32 cellular contexts compared by ENCODE assay signal in genomic region chr22:17559188-17559587, GRCh38. TPM values are rescaled to one million over a fixed set of nuclear protein-coding genes. Genes with fewer than 3 reads are reported as not detected.
"Had no signal": no experiment of that assay in that cellular context is flagged by ENCODE, and none has a peak within 500 bp of the region (broad histone marks: within the 10 kb centered on the region; RNA-seq: fewer than 3 reads in every experiment).

No MANE protein-coding gene starts in this region.

- H3K27ac ChIP-seq: ascending aorta, breast epithelium, KMS-11, SJCRH30, SK-N-MC had no signal

- H3K36me3 Mint-ChIP-seq: activated CD4-positive, alpha-beta memory T cell treated with anti-CD3 and anti-CD28 coated beads for 36 hours; activated CD8-positive, alpha-beta memory T cell treated with anti-CD3 and anti-CD28 coated beads, Interleukin-2, amount 10 ng/mL, durations not matched to agents 7 days and 5 days; activated naive CD4-positive, alpha-beta T cell treated with anti-CD3 and anti-CD28 coated beads, Interleukin-2, amount 50 U/mL, for 24 hours; activated naive CD8-positive, alpha-beta T cell treated with anti-CD3 and anti-CD28 coated beads, Interleukin-2, amount 10 ng/mL, durations not matched to agents 7 days and 5 days; T-cell had no signal

- H3K27ac Mint-ChIP-seq: activated B cell treated with CpG ODN at 0.5 μM for 24 hours; activated CD4-positive, alpha-beta memory T cell treated with anti-CD3 and anti-CD28 coated beads for 36 hours; activated CD8-positive, alpha-beta memory T cell treated with anti-CD3 and anti-CD28 coated beads, Interleukin-2, amount 10 ng/mL, durations not matched to agents 7 days and 5 days; activated naive CD4-positive, alpha-beta T cell treated with anti-CD3 and anti-CD28 coated beads, Interleukin-2, amount 50 U/mL, for 24 hours; activated naive CD8-positive, alpha-beta T cell treated with anti-CD3 and anti-CD28 coated beads, Interleukin-2, amount 10 ng/mL, durations not matched to agents 7 days and 5 days; T-cell; T-helper 17 cell had no signal

- ATAC-seq: activated CD8-positive, alpha-beta memory T cell treated with anti-CD3 and anti-CD28 coated beads, Interleukin-2, amount 10 ng/mL, durations not matched to agents 7 days and 5 days; T-cell; T-helper 17 cell had no signal

- H3K4me3 Mint-ChIP-seq: activated B cell treated with CpG ODN at 0.5 μM for 24 hours; activated CD4-positive, alpha-beta memory T cell treated with anti-CD3 and anti-CD28 coated beads for 36 hours; activated CD8-positive, alpha-beta memory T cell treated with anti-CD3 and anti-CD28 coated beads, Interleukin-2, amount 10 ng/mL, durations not matched to agents 7 days and 5 days; activated naive CD4-positive, alpha-beta T cell treated with anti-CD3 and anti-CD28 coated beads, Interleukin-2, amount 50 U/mL, for 24 hours; activated naive CD8-positive, alpha-beta T cell treated with anti-CD3 and anti-CD28 coated beads, Interleukin-2, amount 10 ng/mL, durations not matched to agents 7 days and 5 days; T-cell; T-helper 17 cell had no signal

- H3K4me3 ChIP-seq: ascending aorta, breast epithelium, SJCRH30, SK-N-MC had no signal

- H3K27me3 Mint-ChIP-seq: activated naive CD4-positive, alpha-beta T cell treated with anti-CD3 and anti-CD28 coated beads, Interleukin-2, amount 50 U/mL, for 24 hours had no signal

- H3K9me3 ChIP-seq: ascending aorta, breast epithelium, SJCRH30 had no signal

- H3K27me3 ChIP-seq: ascending aorta, breast epithelium, SJCRH30 had no signal

- H3K9me3 Mint-ChIP-seq: activated B cell treated with CpG ODN at 0.5 μM for 24 hours; activated CD4-positive, alpha-beta memory T cell treated with anti-CD3 and anti-CD28 coated beads for 36 hours; activated naive CD4-positive, alpha-beta T cell treated with anti-CD3 and anti-CD28 coated beads, Interleukin-2, amount 50 U/mL, for 24 hours; activated naive CD8-positive, alpha-beta T cell treated with anti-CD3 and anti-CD28 coated beads, Interleukin-2, amount 10 ng/mL, durations not matched to agents 7 days and 5 days; T-cell had no signal

- H3K36me3 ChIP-seq: ascending aorta, breast epithelium had no signal

- H3K4me1 Mint-ChIP-seq: activated B cell treated with CpG ODN at 0.5 μM for 24 hours; activated CD8-positive, alpha-beta memory T cell treated with anti-CD3 and anti-CD28 coated beads, Interleukin-2, amount 10 ng/mL, durations not matched to agents 7 days and 5 days; activated naive CD4-positive, alpha-beta T cell treated with anti-CD3 and anti-CD28 coated beads, Interleukin-2, amount 50 U/mL, for 24 hours; activated naive CD8-positive, alpha-beta T cell treated with anti-CD3 and anti-CD28 coated beads, Interleukin-2, amount 10 ng/mL, durations not matched to agents 7 days and 5 days; T-cell; T-helper 17 cell had no signal

- DNase-seq: activated B cell treated with CpG ODN at 0.5 μM for 24 hours; activated CD4-positive, alpha-beta memory T cell treated with anti-CD3 and anti-CD28 coated beads for 36 hours; activated CD4-positive, alpha-beta T cell treated with anti-CD3 and anti-CD28 coated beads for 4 hours; activated CD4-positive, alpha-beta T cell treated with anti-CD3 and anti-CD28 coated beads, Interleukin-2, amount 50 U/mL, for 1 hour; activated CD4-positive, CD25-positive, alpha-beta regulatory T cell treated with anti-CD3 and anti-CD28 coated beads, Interleukin-2, amount 50 U/mL, for 72 hours; activated CD8-positive, alpha-beta memory T cell treated with anti-CD3 and anti-CD28 coated beads for 24 hours; activated CD8-positive, alpha-beta memory T cell treated with anti-CD3 and anti-CD28 coated beads, Interleukin-2, amount 10 ng/mL, durations not matched to agents 7 days and 5 days; activated CD8-positive, alpha-beta memory T cell treated with anti-CD3 and anti-CD28 coated beads, Interleukin-2, amount 50 U/mL, for 48 hours; activated gamma-delta T cell; activated naive CD4-positive, alpha-beta T cell treated with Interleukin-2 at 50 U/mL for 16 hours; activated naive CD8-positive, alpha-beta T cell treated with anti-CD3 and anti-CD28 coated beads, Interleukin-2, amount 10 ng/mL, durations not matched to agents 7 days and 5 days; activated T-cell treated with anti-CD3 and anti-CD28 coated beads, Interleukin-2, amount 50 U/mL, for 48 hours; NCI-H1092 treated with DMSO at 0.1 percent for 48 hours; NCI-H1417; NCI-H146; NCI-H187; NCI-H2029 treated with DMSO at 0.1 percent for 48 hours; NCI-H2107; NCI-H2171; NCI-H510A; NCI-H748 treated with DMSO at 0.1 percent for 48 hours; NK-92 treated with Interleukin-12 subunit alpha and Interleukin-12 subunit beta, amount 100 ng/mL, for 24 hours; T-cell; T-helper 17 cell had no signal

RNA-seq across cellular contexts. Expression of gene SLC25A18, which starts 4.1 kb away (rescaled TPM):
- total RNA-seq: activated CD4-positive, alpha-beta memory T cell treated with anti-CD3 and anti-CD28 coated beads for 36 hours; activated CD8-positive, alpha-beta memory T cell treated with anti-CD3 and anti-CD28 coated beads, Interleukin-2, amount 10 ng/mL, durations not matched to agents 7 days and 5 days; activated naive CD8-positive, alpha-beta T cell treated with anti-CD3 and anti-CD28 coated beads, Interleukin-2, amount 10 ng/mL, durations not matched to agents 7 days and 5 days; ascending aorta; LHCN-M2; RPMI7951; T-cell; T-helper 17 cell had no signal
